ENCODE assay signal across 13 cellular contexts in genomic region chr2:172082105-172082943, GRCh38. TPM values are rescaled to one million over a fixed set of nuclear protein-coding genes. Genes with fewer than 3 reads are reported as not detected.
DNase-seq lines count a peak whose midpoint lies in the region; ATAC-seq and TF ChIP-seq lines count a peak whose summit lies in the region.
"Had no signal": no experiment of that assay in that cellular context is flagged by ENCODE, and none has a peak within 500 bp of the region (broad histone marks: within the 10 kb centered on the region; RNA-seq: fewer than 3 reads in every experiment).

No MANE protein-coding gene starts in this region.

- WGBS in GM23248 (ENCODE audit: low coverage in 1 of 2, low lambda C conversion rate in 2 of 2, missing lambda C conversion rate in 2 of 2), 2 experiments, result 59 to 60% methylated on average over 14 of the region's 14 CpGs
- WGBS in upper lobe of left lung, 2 donors, result 14 to 15% methylated on average over 7 to 14 of the region's 14 CpGs

- H3K27me3 ChIP-seq in CD4-positive, alpha-beta T cell (ENCODE audit: control insufficient read depth, insufficient read depth, low read length), result peaks cover 92% of the 10 kb centered on the region
- H3K27me3 ChIP-seq in GM23248 (replicated peaks; ENCODE audit: insufficient read depth), result peaks cover 14% of the 10 kb centered on the region
- peaks cover 69 to 79% of the 10 kb centered on the region in 2 donors for H3K27me3 ChIP-seq in naive thymus-derived CD4-positive, alpha-beta T cell (ENCODE audit: control insufficient read depth in 2 of 2, insufficient read depth in 2 of 2, low read length in 2 of 2)
- peaks cover 5 to 77% (median 56%) of the 10 kb centered on the region in 4 donors for H3K27me3 ChIP-seq in upper lobe of left lung

- H3K36me3 ChIP-seq in GM23248 (ENCODE audit: low read depth), result no peaks in the 10 kb centered on the region
- H3K36me3 ChIP-seq in naive thymus-derived CD4-positive, alpha-beta T cell (ENCODE audit: control insufficient read depth in 2 of 3, insufficient read depth in 3 of 3, low read length in 3 of 3), result no peaks in the 10 kb centered on the region
- H3K36me3 ChIP-seq in upper lobe of left lung, result no peaks in the 10 kb centered on the region

- H3F3A ChIP-seq in GM23248 (ENCODE audit: insufficient read depth), result no peaks in the 10 kb centered on the region

- TF ChIP-seq POLR2A in upper lobe of left lung (IDR thresholded peaks at IDR 0.05), result no peak

- POLR2A ChIA-PET in CD4-positive, alpha-beta T cell (lab: Charles Lee), result interaction anchor here (0.6 to 3.5 kb wide), 7 partner anchors 9 to 395 kb away, joined by 3 to 23 read pairs (median 3); partner anchors contain the start of genes DLX2 and DYNC1I2
- POLR2A ChIA-PET in naive thymus-derived CD4-positive, alpha-beta T cell (lab: Charles Lee), result interaction anchor here (0.6 to 3.7 kb wide), 5 partner anchors 10 to 1211 kb away, joined by 3 to 21 read pairs (median 6); no protein-coding TSS in a partner anchor

- H3K4me3 ChIP-seq in GM23248 (no peak overlapping the region), upper lobe of left lung (no peak overlapping the region)
- H3K4me3 ChIP-seq in naive thymus-derived CD4-positive, alpha-beta T cell (ENCODE audit: low read length), result no peak overlapping the region

- no peak overlapping the region for H3K4me2 ChIP-seq in GM23248 (ENCODE audit: unreplicated experiment)

- peaks cover 2% of the 10 kb centered on the region for H3K9me3 Mint-ChIP-seq in CD4-positive, alpha-beta T cell
- H3K9me3 Mint-ChIP-seq in naive thymus-derived CD4-positive, alpha-beta T cell, result peaks cover 0 to 49% (median 6%) of the 10 kb centered on the region in 11 donors

- H3K4me3 Mint-ChIP-seq in CD4-positive, alpha-beta T cell, result peak overlapping the region; percentile 63
- H3K4me3 Mint-ChIP-seq in naive thymus-derived CD4-positive, alpha-beta T cell, result peak overlapping the region in 4 of 10 donors; percentile 4 to 83 (median 54)

- H3K4me1 Mint-ChIP-seq in CD4-positive, alpha-beta T cell (ENCODE audit: low read depth), result peaks cover 63% of the 10 kb centered on the region
- H3K4me1 Mint-ChIP-seq in naive thymus-derived CD4-positive, alpha-beta T cell, result peaks cover 29 to 59% (median 44%) of the 10 kb centered on the region in 7 donors

- in situ Hi-C loops in GM23248 (cut with MboI), result no loop called here

- H3K9ac ChIP-seq in GM23248, result no peak overlapping the region

- TF ChIP-seq EP300 in upper lobe of left lung (IDR thresholded peaks at IDR 0.05), result no peak

- H3K9me3 ChIP-seq in CD4-positive, alpha-beta T cell (ENCODE audit: control insufficient read depth, low read length), result peaks cover 16% of the 10 kb centered on the region
- no peaks in the 10 kb centered on the region for H3K9me3 ChIP-seq in GM23248 (ENCODE audit: low read depth)
- peaks cover 0 to 9% (median 0%) of the 10 kb centered on the region in 3 experiments for H3K9me3 ChIP-seq in naive thymus-derived CD4-positive, alpha-beta T cell (ENCODE audit: control insufficient read depth in 2 of 3, low read length in 3 of 3)
- H3K9me3 ChIP-seq in upper lobe of left lung, result no peaks in the 10 kb centered on the region

- DNase-seq in CD4-positive, alpha-beta T cell, result no peak
- DNase-seq in GM23248 (no peak), cerebellar cortex (ENCODE audit: low spot score) (peak; percentile 48), NCI-H187 treated with DMSO at 0.1 percent for 48 hours (lab: John Stamatoyannopoulos, UW) (no peak), upper lobe of left lung (no peak), T-helper 1 cell (no peak), NCI-H2081 treated with DMSO at 0.1 percent for 48 hours (lab: John Stamatoyannopoulos, UW) (no peak)
- DNase-seq in naive thymus-derived CD4-positive, alpha-beta T cell, result peak in 2 of 9 donors; percentile 11 to 24
- DNase-seq: NCI-H1105, SHP77, substantia nigra had no signal

- H3K36me3 Mint-ChIP-seq in CD4-positive, alpha-beta T cell (ENCODE audit: low read depth), result peaks cover 4% of the 10 kb centered on the region
- peaks cover 0 to 10% (median 4%) of the 10 kb centered on the region in 5 donors for H3K36me3 Mint-ChIP-seq in naive thymus-derived CD4-positive, alpha-beta T cell

- H3K27ac ChIP-seq in CD4-positive, alpha-beta T cell (ENCODE audit: low read depth, low read length), result no peak overlapping the region
- H3K27ac ChIP-seq in GM23248 (no peak overlapping the region), upper lobe of left lung (no peak overlapping the region)
- H3K27ac ChIP-seq in naive thymus-derived CD4-positive, alpha-beta T cell (ENCODE audit: low read depth, low read length), result no peak overlapping the region

- H3K27ac Mint-ChIP-seq in CD4-positive, alpha-beta T cell, result peak overlapping the region; percentile 78
- peak overlapping the region in 6 of 9 donors; percentile 8 to 86 (median 37) for H3K27ac Mint-ChIP-seq in naive thymus-derived CD4-positive, alpha-beta T cell

- peak overlapping the region; percentile 90; the same call in 1 of the 2 replicates for H2AFZ ChIP-seq in GM23248

- intact Hi-C loops in CD4-positive, alpha-beta T cell (cut with DNase I, micrococcal nuclease), result no loop called here
- intact Hi-C loops in naive thymus-derived CD4-positive, alpha-beta T cell (cut with micrococcal nuclease), result loop anchor here (5.0 to 10.0 kb wide), 2 partner anchors 140 to 1368 kb away; partner anchors contain the start of gene SP5 (in 1 of the 2)

- H4K20me1 ChIP-seq in GM23248 (ENCODE audit: insufficient read depth), result no peaks in the 10 kb centered on the region

- no peak for TF ChIP-seq CTCF in CD4-positive, alpha-beta T cell (IDR thresholded peaks at IDR 0.05)
- no peak for TF ChIP-seq CTCF in upper lobe of left lung (IDR thresholded peaks at IDR 0.05)

- H3K79me2 ChIP-seq in GM23248 (ENCODE audit: insufficient read depth), result peaks cover 12% of the 10 kb centered on the region

- no peaks in the 10 kb centered on the region for H3K9me2 ChIP-seq in GM23248 (ENCODE audit: insufficient read depth)

- peaks cover 96% of the 10 kb centered on the region for H3K27me3 Mint-ChIP-seq in CD4-positive, alpha-beta T cell
- H3K27me3 Mint-ChIP-seq in naive thymus-derived CD4-positive, alpha-beta T cell, result peaks cover 72 to 94% (median 79%) of the 10 kb centered on the region in 5 donors

- peaks cover 8% of the 10 kb centered on the region; the same call in 1 of the 2 replicates for H3K4me1 ChIP-seq in GM23248 (ENCODE audit: insufficient read depth)
- H3K4me1 ChIP-seq in naive thymus-derived CD4-positive, alpha-beta T cell (ENCODE audit: control insufficient read depth in 2 of 2, insufficient read depth in 2 of 2, low read length in 2 of 2), result peaks cover 45 to 47% of the 10 kb centered on the region in 2 donors
- peaks cover 33 to 45% (median 38%) of the 10 kb centered on the region in 4 donors for H3K4me1 ChIP-seq in upper lobe of left lung

- ATAC-seq in CD4-positive, alpha-beta T cell (ENCODE audit: poor library complexity), result no peak
- ATAC-seq in naive thymus-derived CD4-positive, alpha-beta T cell, result no peak
- ATAC-seq in upper lobe of left lung (ENCODE audit: low FRiP score in 2 of 2), result no peak

- CTCF ChIA-PET in CD4-positive, alpha-beta T cell (lab: Charles Lee), result interaction anchor here (0.5 to 1.5 kb wide), 5 partner anchors 20 to 1110 kb away, joined by 3 to 5 read pairs (median 4); no protein-coding TSS in a partner anchor
- CTCF ChIA-PET in naive thymus-derived CD4-positive, alpha-beta T cell (lab: Charles Lee), result interaction anchor here (0.6 to 1.1 kb wide), 6 partner anchors 10 to 191 kb away, joined by 3 to 4 read pairs (median 3); no protein-coding TSS in a partner anchor

RNA-seq across cellular contexts. Expression of gene DLX1, which starts 3.0 kb away (rescaled TPM):
- total RNA-seq in CD4-positive, alpha-beta T cell, result not detected
- 3.3 and 3.8 TPM in 2 replicates for total RNA-seq in GM23248 (2014; rRNA removed; shearing (Covaris generic))
- polyA plus RNA-seq in GM23248 (2016; fragmentation: Nextera tagmentation; extraction: Ambion mirVana), result 7.9 and 9.5 TPM in 2 replicates
- not detected for total RNA-seq in naive thymus-derived CD4-positive, alpha-beta T cell
- not detected for polyA plus RNA-seq in naive thymus-derived CD4-positive, alpha-beta T cell
- not detected for total RNA-seq in upper lobe of left lung
- total RNA-seq: renal cortical epithelial cell had no signal

RNA-seq across cellular contexts. Expression of gene DLX2, which starts 20.4 kb away (rescaled TPM):
- total RNA-seq in CD4-positive, alpha-beta T cell, result not detected
- total RNA-seq in GM23248 (2014; rRNA removed; shearing (Covaris generic)), result 2.8 and 4.7 TPM in 2 replicates
- polyA plus RNA-seq in GM23248 (2016; fragmentation: Nextera tagmentation; extraction: Ambion mirVana), result 6.0 and 6.8 TPM in 2 replicates
- under 1 TPM in 2 of 5 experiments, not detected in 3; 0.16 to 0.34 TPM for total RNA-seq in naive thymus-derived CD4-positive, alpha-beta T cell
- polyA plus RNA-seq in naive thymus-derived CD4-positive, alpha-beta T cell, result not detected
- not detected for total RNA-seq in upper lobe of left lung
- total RNA-seq: mesenteric fat pad, renal cortical epithelial cell had no signal

Comparison
In these comparisons a context has a peak if more than half of its experiments do, and no peak if none do; other contexts are left out.
1. intact Hi-C loops: an anchor here in naive thymus-derived CD4-positive, alpha-beta T cell (5.0 to 10.0 kb wide); none called in CD4-positive, alpha-beta T cell.